ENCODE assay signal across 16 cellular contexts in the genomic region with DNA sequence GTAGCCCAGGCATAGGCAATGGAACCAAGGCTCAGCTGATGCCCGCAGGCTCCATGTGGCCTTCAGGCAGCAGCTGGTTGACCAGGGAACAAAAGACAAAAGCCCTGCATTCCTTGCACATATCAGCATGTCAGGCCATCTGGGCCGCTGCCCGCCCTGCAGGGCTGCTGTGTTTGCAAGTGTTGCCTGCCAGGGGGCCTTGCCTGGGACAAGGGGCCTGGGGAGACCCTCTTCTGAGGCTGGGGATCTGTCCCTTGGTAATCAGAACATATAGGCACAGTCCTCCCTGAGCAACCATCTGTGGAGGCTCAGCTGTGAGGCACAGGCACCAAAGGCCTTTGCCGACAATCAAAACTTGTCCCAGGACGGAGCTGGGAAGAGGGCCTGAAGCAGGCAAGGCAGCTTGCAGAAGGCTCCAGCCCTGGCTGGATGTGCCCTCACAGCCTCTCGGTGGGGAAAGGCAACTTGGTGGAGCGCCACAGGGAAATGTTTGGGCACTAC.
DNase-seq lines count a peak whose midpoint lies in the region; ATAC-seq and TF ChIP-seq lines count a peak whose summit lies in the region.
"Had no signal": no experiment of that assay in that cellular context is flagged by ENCODE, and none has a peak within 500 bp of the region (broad histone marks: within the 10 kb centered on the region; RNA-seq: fewer than 3 reads in every experiment).

No MANE protein-coding gene starts in this region.

- peak; percentile 10 for DNase-seq in activated naive CD8-positive, alpha-beta T cell treated with anti-CD3 and anti-CD28 coated beads, Interleukin-2, amount 10 ng/mL, durations not matched to agents 7 days and 5 days
- no peak for DNase-seq in activated naive CD8-positive, alpha-beta T cell treated with anti-CD3 and anti-CD28 coated beads for 36 hours
- DNase-seq in WTC11 (ENCODE audit: low spot score) (no peak), mesothelial cell of epicardium (ENCODE audit: low spot score in 2 of 2, unreplicated experiment in 2 of 2) (peak; percentile 3 to 33), suprapubic skin (ENCODE audit: low spot score in 2 of 2) (peak; percentile 22 to 53), foreskin melanocyte (no peak), HT-29 (ENCODE audit: low spot score) (no peak), SHP77 (lab: John Stamatoyannopoulos, UW) (no peak)
- DNase-seq: activated CD4-positive, alpha-beta T cell treated with anti-CD3 and anti-CD28 coated beads, Interleukin-2, amount 50 U/mL, for 1 hour; GF-D8; lower lobe of right lung; NCI-H187 treated with DMSO at 0.1 percent for 48 hours; NCI-H345 had no signal

- H3K27me3 ChIP-seq in suprapubic skin = peaks cover 57% of the 10 kb centered on the region

- H3K4me3 Mint-ChIP-seq in activated naive CD8-positive, alpha-beta T cell treated with anti-CD3 and anti-CD28 coated beads, Interleukin-2, amount 10 ng/mL, durations not matched to agents 7 days and 5 days = no peak overlapping the region
- H3K4me3 Mint-ChIP-seq in activated naive CD8-positive, alpha-beta T cell treated with anti-CD3 and anti-CD28 coated beads for 36 hours = no peak overlapping the region
- H3K4me3 Mint-ChIP-seq in WTC11 (no peak overlapping the region), mesothelial cell of epicardium (no peak overlapping the region)
- H3K4me3 Mint-ChIP-seq: activated naive CD4-positive, alpha-beta T cell treated with anti-CD3 and anti-CD28 coated beads, Interleukin-2, amount 50 U/mL, for 24 hours had no signal

- WGBS in suprapubic skin = 92% methylated on average over 6 of the region's 7 CpGs

- no peaks in the 10 kb centered on the region for H3K9me3 ChIP-seq in suprapubic skin
- H3K9me3 ChIP-seq: lower lobe of right lung had no signal

- no peak overlapping the region for H3K27ac Mint-ChIP-seq in activated naive CD8-positive, alpha-beta T cell treated with anti-CD3 and anti-CD28 coated beads, Interleukin-2, amount 10 ng/mL, durations not matched to agents 7 days and 5 days
- no peak overlapping the region for H3K27ac Mint-ChIP-seq in activated naive CD8-positive, alpha-beta T cell treated with anti-CD3 and anti-CD28 coated beads for 36 hours
- no peak overlapping the region for H3K27ac Mint-ChIP-seq in WTC11
- H3K27ac Mint-ChIP-seq in mesothelial cell of epicardium = no peak overlapping the region
- H3K27ac Mint-ChIP-seq: activated naive CD4-positive, alpha-beta T cell treated with anti-CD3 and anti-CD28 coated beads, Interleukin-2, amount 50 U/mL, for 24 hours had no signal

- H3K4me1 ChIP-seq in suprapubic skin = peaks cover 26% of the 10 kb centered on the region

- no peak overlapping the region for H3K27ac ChIP-seq in suprapubic skin
- H3K27ac ChIP-seq: C4-2B, lower lobe of right lung had no signal

- CTCF ChIA-PET in WTC11 (lab: Charles Lee) = interaction anchor here (0.9 to 1.5 kb wide), 7 partner anchors 21 to 110 kb away, joined by 3 to 8 read pairs (median 3); no protein-coding TSS in a partner anchor

- H3K4me3 ChIP-seq in suprapubic skin = no peak overlapping the region
- H3K4me3 ChIP-seq: GM12878, lower lobe of right lung had no signal

- no peak for TF ChIP-seq CTCF in WTC11 (IDR thresholded peaks at IDR 0.05)
- TF ChIP-seq CTCF in mesothelial cell of epicardium (IDR thresholded peaks at IDR 0.05; ENCODE audit: unreplicated experiment) = no peak
- TF ChIP-seq CTCF in suprapubic skin (IDR thresholded peaks at IDR 0.05) = no peak

- no peak for ATAC-seq in activated naive CD8-positive, alpha-beta T cell treated with anti-CD3 and anti-CD28 coated beads, Interleukin-2, amount 10 ng/mL, durations not matched to agents 7 days and 5 days (ENCODE audit: low read depth)
- ATAC-seq in WTC11 = no peak
- ATAC-seq: GM12878, lower lobe of right lung had no signal

- no peaks in the 10 kb centered on the region for H3K36me3 Mint-ChIP-seq in activated naive CD8-positive, alpha-beta T cell treated with anti-CD3 and anti-CD28 coated beads, Interleukin-2, amount 10 ng/mL, durations not matched to agents 7 days and 5 days
- no peaks in the 10 kb centered on the region for H3K36me3 Mint-ChIP-seq in activated naive CD8-positive, alpha-beta T cell treated with anti-CD3 and anti-CD28 coated beads for 36 hours
- H3K36me3 Mint-ChIP-seq in WTC11 (no peaks in the 10 kb centered on the region), mesothelial cell of epicardium (no peaks in the 10 kb centered on the region)
- H3K36me3 Mint-ChIP-seq: activated naive CD4-positive, alpha-beta T cell treated with anti-CD3 and anti-CD28 coated beads, Interleukin-2, amount 50 U/mL, for 24 hours had no signal

- POLR2A ChIA-PET in activated naive CD8-positive, alpha-beta T cell treated with anti-CD3 and anti-CD28 coated beads, Interleukin-2, amount 10 ng/mL, durations not matched to agents 7 days and 5 days (lab: Charles Lee) = no interaction called here
- POLR2A ChIA-PET in WTC11 (lab: Charles Lee) = interaction anchor here (0.6 kb wide), 1 partner anchor 654 kb away, joined by 8 read pairs; no protein-coding TSS in a partner anchor

- TF ChIP-seq POLR2A in suprapubic skin (IDR thresholded peaks at IDR 0.05) = no peak

- no peak for TF ChIP-seq EP300 in suprapubic skin (IDR thresholded peaks at IDR 0.05)

- no peaks in the 10 kb centered on the region for H3K4me1 Mint-ChIP-seq in activated naive CD8-positive, alpha-beta T cell treated with anti-CD3 and anti-CD28 coated beads, Interleukin-2, amount 10 ng/mL, durations not matched to agents 7 days and 5 days
- H3K4me1 Mint-ChIP-seq in activated naive CD8-positive, alpha-beta T cell treated with anti-CD3 and anti-CD28 coated beads for 36 hours = peaks cover 4% of the 10 kb centered on the region
- H3K4me1 Mint-ChIP-seq in WTC11 (peaks cover 14% of the 10 kb centered on the region), mesothelial cell of epicardium (peaks cover 3% of the 10 kb centered on the region)

- peaks cover 44% of the 10 kb centered on the region for H3K27me3 Mint-ChIP-seq in activated naive CD8-positive, alpha-beta T cell treated with anti-CD3 and anti-CD28 coated beads, Interleukin-2, amount 10 ng/mL, durations not matched to agents 7 days and 5 days
- H3K27me3 Mint-ChIP-seq in activated naive CD8-positive, alpha-beta T cell treated with anti-CD3 and anti-CD28 coated beads for 36 hours = peaks cover 53% of the 10 kb centered on the region
- peaks cover 43% of the 10 kb centered on the region for H3K27me3 Mint-ChIP-seq in WTC11 (ENCODE audit: low read depth)
- peaks cover 90% of the 10 kb centered on the region for H3K27me3 Mint-ChIP-seq in mesothelial cell of epicardium (ENCODE audit: low read depth)

- no peaks in the 10 kb centered on the region for H3K36me3 ChIP-seq in suprapubic skin
- H3K36me3 ChIP-seq: lower lobe of right lung had no signal

- H3K9me3 Mint-ChIP-seq in activated naive CD8-positive, alpha-beta T cell treated with anti-CD3 and anti-CD28 coated beads, Interleukin-2, amount 10 ng/mL, durations not matched to agents 7 days and 5 days = no peaks in the 10 kb centered on the region
- no peaks in the 10 kb centered on the region for H3K9me3 Mint-ChIP-seq in activated naive CD8-positive, alpha-beta T cell treated with anti-CD3 and anti-CD28 coated beads for 36 hours
- H3K9me3 Mint-ChIP-seq in WTC11 (no peaks in the 10 kb centered on the region), mesothelial cell of epicardium (no peaks in the 10 kb centered on the region)
- H3K9me3 Mint-ChIP-seq: activated naive CD4-positive, alpha-beta T cell treated with anti-CD3 and anti-CD28 coated beads, Interleukin-2, amount 50 U/mL, for 24 hours had no signal

TF ChIP-seq in WTC11, 78 proteins besides CTCF, POLR2A, EP300 and RAD21:
- TF ChIP-seq STAT6 (CRISPR knock-in tag; conservative IDR thresholded peaks at IDR 0.05; ENCODE audit: low read depth) = no peak
- peak; percentile 89 for TF ChIP-seq ZNF423 (CRISPR knock-in tag; IDR thresholded peaks at IDR 0.05)

Comparison
In these comparisons a context has a peak if more than half of its experiments do, and no peak if none do; other contexts are left out.
1. DNase-seq: peak in activated naive CD8-positive, alpha-beta T cell treated with anti-CD3 and anti-CD28 coated beads, Interleukin-2, amount 10 ng/mL, durations not matched to agents 7 days and 5 days (single experiment), mesothelial cell of epicardium (2 of 2) and suprapubic skin (2 of 2); none in activated naive CD8-positive, alpha-beta T cell treated with anti-CD3 and anti-CD28 coated beads for 36 hours (single experiment), WTC11 (single experiment), foreskin melanocyte (single experiment), HT-29 (single experiment) and SHP77 (0 of 2).